8 cellular contexts compared by ENCODE assay signal in genomic region chr2:61855178-61855523, GRCh38. TPM values are rescaled to one million over a fixed set of nuclear protein-coding genes. Genes with fewer than 3 reads are reported as not detected.
DNase-seq lines count a peak whose midpoint lies in the region; ATAC-seq and TF ChIP-seq lines count a peak whose summit lies in the region.

No MANE protein-coding gene starts in this region.

- H3K27ac ChIP-seq in coronary artery, result no peak overlapping the region

- intact Hi-C loops in mucosa of descending colon (cut with DNase I, micrococcal nuclease), result no loop called here

- H3K9me3 ChIP-seq in mucosa of descending colon, result no peaks in the 10 kb centered on the region

- TF ChIP-seq CTCF in coronary artery (IDR thresholded peaks at IDR 0.05) (no peak), mucosa of descending colon (IDR thresholded peaks at IDR 0.05) (no peak)

- DNase-seq in NCI-H2196 (lab: John Stamatoyannopoulos, UW; ENCODE audit: unreplicated experiment), result peak; percentile 16
- DNase-seq in NCI-H2196 treated with DMSO at 0.1 percent for 48 hours (lab: John Stamatoyannopoulos, UW; ENCODE audit: unreplicated experiment), result no peak
- DNase-seq in NCI-H345 treated with DMSO at 0.1 percent for 48 hours (lab: John Stamatoyannopoulos, UW; ENCODE audit: unreplicated experiment), result peak; percentile 79
- no peak for DNase-seq in coronary artery (ENCODE audit: low spot score)
- DNase-seq in mucosa of descending colon, result peak in 2 of 3 donors; percentile 19 to 47
- DNase-seq in cortex of kidney (lab: John Stamatoyannopoulos, UW), result no peak
- no peak for DNase-seq in erythroblast (lab: John Stamatoyannopoulos, UW)

- peaks cover 15% of the 10 kb centered on the region for H3K4me1 ChIP-seq in mucosa of descending colon (ENCODE audit: low read depth)

- no peak for TF ChIP-seq POLR2A in erythroblast (IDR thresholded peaks at IDR 0.05; ENCODE audit: low read length)

- no peaks in the 10 kb centered on the region for H3K36me3 ChIP-seq in mucosa of descending colon (ENCODE audit: low read depth)

- ATAC-seq in mucosa of descending colon, result peak; percentile 7
- ATAC-seq in GM19452 (IDR thresholded peaks at IDR 0.05; ENCODE audit: unreplicated experiment), result no peak

- H3K4me3 ChIP-seq in coronary artery, result peak overlapping the region; percentile 76
- H3K4me3 ChIP-seq in mucosa of descending colon, result no peak overlapping the region

RNA-seq across cellular contexts. Expression of gene FAM161A, which starts 1.3 kb away (rescaled TPM):
- 1 to 10 TPM in 2 of 3 donors, under 1 TPM in 1; 0.78 to 4.4 (median 1.2) TPM for total RNA-seq in mucosa of descending colon

RNA-seq across cellular contexts. Expression of gene CCT4, which starts 33.3 kb away (rescaled TPM):
- total RNA-seq in mucosa of descending colon, result 100 to 1,000 TPM in 1 of 3 donors, 10 to 100 TPM in 2; 65.7 to 104 (median 80.4) TPM

RNA-seq across cellular contexts. Expression of gene COMMD1, which starts 50.3 kb away (rescaled TPM):
- total RNA-seq in mucosa of descending colon, result 10 to 100 TPM; 21.5 to 33.5 (median 24.8) TPM

Comparison
In these comparisons a context has a peak if more than half of its experiments do, and no peak if none do; other contexts are left out.
1. DNase-seq: peak in NCI-H2196 (single experiment), NCI-H345 treated with DMSO at 0.1 percent for 48 hours (single experiment) and mucosa of descending colon (2 of 3); none in NCI-H2196 treated with DMSO at 0.1 percent for 48 hours (single experiment), coronary artery (single experiment), cortex of kidney (single experiment) and erythroblast (0 of 2).